ENCODE assay signal across 29 cellular contexts in genomic region chr6:47952640-47953039, GRCh38.
"Had no signal": no experiment of that assay in that cellular context is flagged by ENCODE, and none has a peak within 500 bp of the region (broad histone marks: within the 10 kb centered on the region; RNA-seq: fewer than 3 reads in every experiment).

No MANE protein-coding gene starts in this region.

- H3K4me3 ChIP-seq: left ventricle myocardium inferior, lung, mucosa of descending colon, pancreas, prostate gland, skin epidermis, stomach, testis, thyroid gland, transverse colon, upper lobe of left lung, vagina had no signal

- H3K4me1 ChIP-seq: left ventricle myocardium inferior, pancreas, prostate gland, stomach, testis, thyroid gland, transverse colon, upper lobe of left lung, vagina had no signal

- H3K36me3 ChIP-seq: left ventricle myocardium inferior, pancreas, prostate gland, stomach, thyroid gland, transverse colon, upper lobe of left lung, vagina had no signal

- H3K4me3 Mint-ChIP-seq: naive thymus-derived CD4-positive, alpha-beta T cell; natural killer cell treated with Interleukin-12 subunit alpha and Interleukin-12 subunit beta and Interleukin-15 and Interleukin-18, amount 100 ng/mL, for 72 hours; neural crest cell; stimulated activated naive B cell treated with anti-CD40 and anti-IgM and Interleukin-4, amounts not matched to agents 10 μg/mL and 1 μg/mL and 100 μg/mL, for 72 hours had no signal

- H3K36me3 Mint-ChIP-seq: naive thymus-derived CD4-positive, alpha-beta T cell; natural killer cell treated with Interleukin-12 subunit alpha and Interleukin-12 subunit beta and Interleukin-15 and Interleukin-18, amount 100 ng/mL, for 72 hours; stimulated activated naive B cell treated with anti-CD40 and anti-IgM and Interleukin-4, amounts not matched to agents 10 μg/mL and 1 μg/mL and 100 μg/mL, for 72 hours had no signal

- H3K9me3 ChIP-seq: left ventricle myocardium inferior, mucosa of descending colon, pancreas, prostate gland, stomach, testis, thyroid gland, transverse colon, upper lobe of left lung, vagina had no signal

- H3K27ac ChIP-seq: left ventricle myocardium inferior, pancreas, prostate gland, skin epidermis, stomach, testis, thyroid gland, transverse colon, upper lobe of left lung, vagina had no signal

- H3K27me3 ChIP-seq: pancreas, stomach, testis, thyroid gland, transverse colon, upper lobe of left lung, vagina had no signal

- H3K27me3 Mint-ChIP-seq: natural killer cell treated with Interleukin-12 subunit alpha and Interleukin-12 subunit beta and Interleukin-15 and Interleukin-18, amount 100 ng/mL, for 72 hours; stimulated activated naive B cell treated with anti-CD40 and anti-IgM and Interleukin-4, amounts not matched to agents 10 μg/mL and 1 μg/mL and 100 μg/mL, for 72 hours had no signal

- H3K27ac Mint-ChIP-seq: naive thymus-derived CD4-positive, alpha-beta T cell; natural killer cell treated with Interleukin-12 subunit alpha and Interleukin-12 subunit beta and Interleukin-15 and Interleukin-18, amount 100 ng/mL, for 72 hours; stimulated activated naive B cell treated with anti-CD40 and anti-IgM and Interleukin-4, amounts not matched to agents 10 μg/mL and 1 μg/mL and 100 μg/mL, for 72 hours had no signal

- H3K9me3 Mint-ChIP-seq: neural crest cell had no signal

- H3K4me1 Mint-ChIP-seq: naive thymus-derived CD4-positive, alpha-beta T cell; neural crest cell; stimulated activated naive B cell treated with anti-CD40 and anti-IgM and Interleukin-4, amounts not matched to agents 10 μg/mL and 1 μg/mL and 100 μg/mL, for 72 hours had no signal

- DNase-seq: islet precursor cell; left ventricle myocardium inferior; mesendoderm; midbrain; mucosa of descending colon; naive thymus-derived CD4-positive, alpha-beta T cell; nucleus accumbens; pancreas; posterior cingulate gyrus; retina; right cardiac atrium; stimulated activated CD4-positive, alpha-beta T cell treated with anti-CD3 and anti-CD28 coated beads, Interleukin-12 subunit alpha, Interleukin-12 subunit beta, amount 100 ng/mL, for 4 hours; stimulated activated CD4-positive, alpha-beta T cell treated with anti-CD3 and anti-CD28 coated beads, Interleukin-15, amount 100 ng/mL, for 24 hours; stimulated activated CD4-positive, alpha-beta T cell treated with anti-CD3 and anti-CD28 coated beads, Interleukin-2, amount 100 ng/mL, for 24 hours; stimulated activated CD4-positive, alpha-beta T cell treated with anti-CD3 and anti-CD28 coated beads, Interleukin-4, amount 100 ng/mL, for 1 hour; stimulated activated naive B cell treated with anti-CD40 and anti-IgM and Interleukin-4, amounts not matched to agents 10 μg/mL and 1 μg/mL and 100 μg/mL, for 72 hours; stimulated activated naive CD8-positive, alpha-beta T cell treated with anti-CD3 and anti-CD28 coated beads, Interleukin-15, Interleukin-2, amounts not matched to agents 100 U/mL and 50 U/mL, for 24 hours; stomach; testis; thyroid gland; transverse colon; upper lobe of left lung had no signal

- ATAC-seq: mucosa of descending colon; naive thymus-derived CD4-positive, alpha-beta T cell; natural killer cell treated with Interleukin-12 subunit alpha and Interleukin-12 subunit beta and Interleukin-15 and Interleukin-18, amount 100 ng/mL, for 72 hours; pancreas; right cardiac atrium; sciatic nerve; stimulated activated naive B cell treated with anti-CD40 and anti-IgM and Interleukin-4, amounts not matched to agents 10 μg/mL and 1 μg/mL and 100 μg/mL, for 72 hours; stimulated activated naive CD8-positive, alpha-beta T cell treated with anti-CD3 and anti-CD28 coated beads, Interleukin-15, Interleukin-2, amounts not matched to agents 100 U/mL and 50 U/mL, for 24 hours had no signal
